8 cellular contexts compared by ENCODE assay signal in genomic region chr3:146326875-146327543, GRCh38.
A peak's percentile ranks its signal among the peaks of the same experiment; 100 is the strongest.
DNase-seq lines count a peak whose midpoint lies in the region; ATAC-seq and TF ChIP-seq lines count a peak whose summit lies in the region.

No MANE protein-coding gene starts in this region.

- no peak overlapping the region for H3K4me3 ChIP-seq in lung

- TF ChIP-seq CTCF in lung (IDR thresholded peaks at IDR 0.05; ENCODE audit: control extremely low read depth, extremely low read depth) (peak; percentile 35), GM10248 (IDR thresholded peaks at IDR 0.05; ENCODE audit: control extremely low read depth, extremely low read depth, low read depth, missing control alignments) (no peak)

- no peaks in the 10 kb centered on the region for H3K36me3 ChIP-seq in lung (ENCODE audit: control insufficient read depth in 2 of 2, insufficient read depth in 2 of 2, low read length in 2 of 2)

- POLR2A ChIA-PET in GM10248 (lab: Yijun Ruan, JAX), result no interaction called here

- DNase-seq in GDM1 (lab: John Stamatoyannopoulos, UW) (peak; percentile 4), NCI-H226 (peak; percentile 17), cerebellar cortex (ENCODE audit: low spot score) (peak; percentile 33), lung (ENCODE audit: low spot score) (no peak), GM10248 (ENCODE audit: extremely low spot score) (no peak), NCI-H1092 (lab: John Stamatoyannopoulos, UW) (no peak)

- H3K27me3 ChIP-seq in lung (ENCODE audit: control insufficient read depth, insufficient read depth), result no peaks in the 10 kb centered on the region

- CTCF ChIA-PET in GM10248 (lab: Yijun Ruan, JAX), result interaction anchor here (1.1 to 2.1 kb wide), 6 partner anchors 9 to 262 kb away, joined by 3 to 19 read pairs (median 6); no protein-coding TSS in a partner anchor

- whole genome bisulfite sequencing in lung, 2 donors, result 33% methylated on average over 4 of the region's 4 CpGs

- H3K9me3 ChIP-seq in lung (ENCODE audit: control insufficient read depth in 2 of 2, insufficient read depth in 1 of 2, low read length in 1 of 2), result no peaks in the 10 kb centered on the region

- H3K4me1 ChIP-seq in lung (ENCODE audit: control insufficient read depth in 2 of 2, insufficient read depth in 2 of 2, low read length in 2 of 2), result peaks cover 0 to 2% of the 10 kb centered on the region in 2 donors

- no peak overlapping the region for H3K27ac ChIP-seq in lung (ENCODE audit: low read depth in 1 of 2, low read length in 1 of 2)

- ATAC-seq in lung (ENCODE audit: insufficient read depth, low FRiP score), result peak; percentile 53
- no peak for ATAC-seq in GM18520 (IDR thresholded peaks at IDR 0.05; ENCODE audit: unreplicated experiment)
- no peak for ATAC-seq in GM21367 (IDR thresholded peaks at IDR 0.05; ENCODE audit: unreplicated experiment)

Comparison
In these comparisons a context has a peak if more than half of its experiments do, and no peak if none do; other contexts are left out.
1. DNase-seq: peak in GDM1 (single experiment), NCI-H226 (single experiment) and cerebellar cortex (single experiment); none in lung (single experiment), GM10248 (single experiment) and NCI-H1092 (single experiment).